ENCODE assay signal across 1 cellular context in the genomic region with DNA sequence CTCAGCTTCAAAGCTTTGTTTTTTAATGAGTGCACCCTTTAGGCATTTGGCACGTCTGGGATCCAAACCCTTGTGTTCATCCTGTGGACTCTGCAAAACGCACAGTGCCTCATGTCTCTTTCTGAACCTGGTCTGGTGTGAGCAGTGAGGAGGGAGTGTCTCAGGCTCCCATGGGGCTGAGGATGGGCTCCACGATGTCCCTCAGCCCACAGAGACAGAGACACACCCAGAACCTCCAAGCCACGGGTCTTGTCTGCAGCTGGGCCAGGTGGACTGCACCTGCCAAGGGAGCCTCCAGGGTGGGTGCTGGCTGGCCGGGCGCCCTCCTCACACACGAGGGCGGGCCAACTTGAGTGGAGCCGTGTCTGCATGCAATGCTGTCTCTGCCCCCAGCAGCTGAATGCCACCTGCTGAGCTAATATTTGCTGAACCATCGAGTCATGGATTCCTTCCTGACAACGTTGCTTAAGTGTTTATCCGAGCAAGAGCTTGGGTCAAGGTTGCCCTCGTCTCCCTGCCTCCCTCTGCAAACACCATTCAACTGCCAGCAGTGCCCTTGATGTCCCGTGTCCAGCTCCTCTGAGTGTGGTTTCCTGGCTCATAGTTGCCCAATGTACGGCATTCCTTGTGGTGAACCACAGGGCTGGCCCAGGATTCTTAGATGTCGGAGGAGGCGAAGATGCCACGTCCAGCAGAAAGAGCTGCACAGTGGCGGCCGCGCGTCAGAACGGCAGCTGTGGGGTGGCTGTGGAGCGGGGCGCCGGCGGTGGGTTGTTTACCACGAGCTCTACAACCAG.
A peak's percentile ranks its signal among the peaks of the same experiment; 100 is the strongest.
TF ChIP-seq lines count a peak whose summit lies in the region.

No MANE protein-coding gene starts in this region.

TF ChIP-seq in HepG2, 621 proteins besides CTCF, POLR2A, EP300 and RAD21 (continued from another document and continues in another):
- TF ChIP-seq, protein P1, sequence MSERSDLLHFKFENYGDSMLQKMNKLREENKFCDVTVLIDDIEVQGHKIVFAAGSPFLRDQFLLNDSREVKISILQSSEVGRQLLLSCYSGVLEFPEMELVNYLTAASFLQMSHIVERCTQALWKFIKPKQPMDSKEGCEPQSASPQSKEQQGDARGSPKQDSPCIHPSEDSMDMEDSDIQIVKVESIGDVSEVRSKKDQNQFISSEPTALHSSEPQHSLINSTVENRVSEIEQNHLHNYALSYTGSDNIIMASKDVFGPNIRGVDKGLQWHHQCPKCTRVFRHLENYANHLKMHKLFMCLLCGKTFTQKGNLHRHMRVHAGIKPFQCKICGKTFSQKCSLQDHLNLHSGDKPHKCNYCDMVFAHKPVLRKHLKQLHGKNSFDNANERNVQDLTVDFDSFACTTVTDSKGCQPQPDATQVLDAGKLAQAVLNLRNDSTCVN (CRISPR knock-in tag; IDR thresholded peaks at IDR 0.05; ENCODE audit: borderline replicate concordance): no peak
- TF ChIP-seq ARNT (IDR thresholded peaks at IDR 0.05) (no peak), KDM5B (CRISPR knock-in tag; IDR thresholded peaks at IDR 0.05; ENCODE audit: borderline replicate concordance) (peak; percentile 21; the same call in 1 of the 2 replicates), ZNF136 (CRISPR knock-in tag; IDR thresholded peaks at IDR 0.05; ENCODE audit: low read depth) (no peak), RFXAP (CRISPR knock-in tag; IDR thresholded peaks at IDR 0.05; ENCODE audit: borderline replicate concordance) (peak; percentile 73; the same call in 1 of the 2 replicates), MAFF (IDR thresholded peaks at IDR 0.05; ENCODE audit: low read depth, low read length) (peak; percentile 61), NKX3-1 (CRISPR knock-in tag; IDR thresholded peaks at IDR 0.05) (no peak), ARNT2 (CRISPR knock-in tag; IDR thresholded peaks at IDR 0.05; ENCODE audit: low read depth) (peak; percentile 82; the same call in 1 of the 2 replicates), HDAC6 (IDR thresholded peaks at IDR 0.05; ENCODE audit: low read depth, low read length) (no peak), ZBTB33 (CRISPR knock-in tag; IDR thresholded peaks at IDR 0.05) (peak; percentile 88), NRL (CRISPR knock-in tag; IDR thresholded peaks at IDR 0.05; ENCODE audit: borderline replicate concordance) (peak; percentile 60), ZNF563 (CRISPR knock-in tag; IDR thresholded peaks at IDR 0.05) (peak; percentile 65; the same call in 1 of the 2 replicates), ZNF513 (CRISPR knock-in tag; conservative IDR thresholded peaks at IDR 0.05) (0 out of 2 replicates have a peak, but pooled peaks have one; percentile 55), RCOR2 (CRISPR knock-in tag; IDR thresholded peaks at IDR 0.05) (peak; percentile 78), ZNF230 (CRISPR knock-in tag; IDR thresholded peaks at IDR 0.05) (no peak), ZNF841 (CRISPR knock-in tag; IDR thresholded peaks at IDR 0.05; ENCODE audit: borderline replicate concordance) (no peak), HNRNPK (IDR thresholded peaks at IDR 0.05; ENCODE audit: low read depth, low read length, poor library complexity, severe bottlenecking) (no peak), FUBP1 (CRISPR knock-in tag; IDR thresholded peaks at IDR 0.05; ENCODE audit: borderline replicate concordance) (peak; percentile 77; the same call in 1 of the 2 replicates), TEAD2 (CRISPR knock-in tag; IDR thresholded peaks at IDR 0.05) (no peak), NFIC (IDR thresholded peaks at IDR 0.05; ENCODE audit: low read length) (peak; percentile 52; the same call in 1 of the 2 replicates), SP1 (IDR thresholded peaks at IDR 0.05) (no peak), SP1 (CRISPR knock-in tag; IDR thresholded peaks at IDR 0.05) (peak; percentile 49), ZNF503 (CRISPR knock-in tag; IDR thresholded peaks at IDR 0.05) (peak; percentile 95; the same call in 1 of the 2 replicates), TCF12 (IDR thresholded peaks at IDR 0.05) (no peak), TCF12 (CRISPR knock-in tag; IDR thresholded peaks at IDR 0.05) (peak; percentile 99), ZNF460 (CRISPR knock-in tag; IDR thresholded peaks at IDR 0.05; ENCODE audit: borderline replicate concordance) (no peak; the same call in 1 of the 2 replicates), YEATS4 (CRISPR knock-in tag; IDR thresholded peaks at IDR 0.05; ENCODE audit: borderline replicate concordance) (peak; percentile 73; the same call in 1 of the 2 replicates), BRD4 (CRISPR knock-in tag; IDR thresholded peaks at IDR 0.05) (peak; percentile 16; the same call in 1 of the 2 replicates), MATR3 (CRISPR knock-in tag; IDR thresholded peaks at IDR 0.05) (no peak), SYNCRIP (IDR thresholded peaks at IDR 0.05; ENCODE audit: insufficient read depth, low read depth, low read length) (no peak), ZBTB3 (CRISPR knock-in tag; IDR thresholded peaks at IDR 0.05; ENCODE audit: borderline replicate concordance, low read depth) (no peak), HOXA3 (CRISPR knock-in tag; IDR thresholded peaks at IDR 0.05) (peak; percentile 91; the same call in 1 of the 2 replicates), MBD4 (IDR thresholded peaks at IDR 0.05; ENCODE audit: borderline replicate concordance, low read length) (no peak), ZBTB10 (CRISPR knock-in tag; IDR thresholded peaks at IDR 0.05; ENCODE audit: borderline replicate concordance) (no peak), GTF3A (CRISPR knock-in tag; conservative IDR thresholded peaks at IDR 0.05) (no peak), AGO1 (IDR thresholded peaks at IDR 0.05; ENCODE audit: low read depth, low read length, poor library complexity, severe bottlenecking) (no peak), ATF7-NPFF (CRISPR knock-in tag; IDR thresholded peaks at IDR 0.05; ENCODE audit: low read depth) (peak; percentile 86)
- TF ChIP-seq, protein P2, sequence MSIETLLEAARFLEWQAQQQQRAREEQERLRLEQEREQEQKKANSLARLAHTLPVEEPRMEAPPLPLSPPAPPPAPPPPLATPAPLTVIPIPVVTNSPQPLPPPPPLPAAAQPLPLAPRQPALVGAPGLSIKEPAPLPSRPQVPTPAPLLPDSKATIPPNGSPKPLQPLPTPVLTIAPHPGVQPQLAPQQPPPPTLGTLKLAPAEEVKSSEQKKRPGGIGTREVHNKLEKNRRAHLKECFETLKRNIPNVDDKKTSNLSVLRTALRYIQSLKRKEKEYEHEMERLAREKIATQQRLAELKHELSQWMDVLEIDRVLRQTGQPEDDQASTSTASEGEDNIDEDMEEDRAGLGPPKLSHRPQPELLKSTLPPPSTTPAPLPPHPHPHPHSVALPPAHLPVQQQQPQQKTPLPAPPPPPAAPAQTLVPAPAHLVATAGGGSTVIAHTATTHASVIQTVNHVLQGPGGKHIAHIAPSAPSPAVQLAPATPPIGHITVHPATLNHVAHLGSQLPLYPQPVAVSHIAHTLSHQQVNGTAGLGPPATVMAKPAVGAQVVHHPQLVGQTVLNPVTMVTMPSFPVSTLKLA (IDR thresholded peaks at IDR 0.05): no peak
- TF ChIP-seq, protein P3, sequence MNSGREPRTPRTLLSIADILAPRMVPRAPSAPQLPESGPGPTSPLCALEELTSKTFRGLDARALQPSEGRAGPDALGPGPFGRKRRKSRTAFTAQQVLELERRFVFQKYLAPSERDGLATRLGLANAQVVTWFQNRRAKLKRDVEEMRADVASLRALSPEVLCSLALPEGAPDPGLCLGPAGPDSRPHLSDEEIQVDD (CRISPR knock-in tag; IDR thresholded peaks at IDR 0.05; ENCODE audit: borderline replicate concordance): no peak
- TF ChIP-seq, protein P4, sequence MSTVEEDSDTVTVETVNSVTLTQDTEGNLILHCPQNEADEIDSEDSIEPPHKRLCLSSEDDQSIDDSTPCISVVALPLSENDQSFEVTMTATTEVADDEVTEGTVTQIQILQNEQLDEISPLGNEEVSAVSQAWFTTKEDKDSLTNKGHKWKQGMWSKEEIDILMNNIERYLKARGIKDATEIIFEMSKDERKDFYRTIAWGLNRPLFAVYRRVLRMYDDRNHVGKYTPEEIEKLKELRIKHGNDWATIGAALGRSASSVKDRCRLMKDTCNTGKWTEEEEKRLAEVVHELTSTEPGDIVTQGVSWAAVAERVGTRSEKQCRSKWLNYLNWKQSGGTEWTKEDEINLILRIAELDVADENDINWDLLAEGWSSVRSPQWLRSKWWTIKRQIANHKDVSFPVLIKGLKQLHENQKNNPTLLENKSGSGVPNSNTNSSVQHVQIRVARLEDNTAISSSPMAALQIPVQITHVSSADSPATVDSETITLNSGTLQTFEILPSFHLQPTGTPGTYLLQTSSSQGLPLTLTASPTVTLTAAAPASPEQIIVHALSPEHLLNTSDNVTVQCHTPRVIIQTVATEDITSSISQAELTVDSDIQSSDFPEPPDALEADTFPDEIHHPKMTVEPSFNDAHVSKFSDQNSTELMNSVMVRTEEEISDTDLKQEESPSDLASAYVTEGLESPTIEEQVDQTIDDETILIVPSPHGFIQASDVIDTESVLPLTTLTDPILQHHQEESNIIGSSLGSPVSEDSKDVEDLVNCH (CRISPR knock-in tag; IDR thresholded peaks at IDR 0.05): no peak
